8 cellular contexts compared by ENCODE assay signal in the genomic region with DNA sequence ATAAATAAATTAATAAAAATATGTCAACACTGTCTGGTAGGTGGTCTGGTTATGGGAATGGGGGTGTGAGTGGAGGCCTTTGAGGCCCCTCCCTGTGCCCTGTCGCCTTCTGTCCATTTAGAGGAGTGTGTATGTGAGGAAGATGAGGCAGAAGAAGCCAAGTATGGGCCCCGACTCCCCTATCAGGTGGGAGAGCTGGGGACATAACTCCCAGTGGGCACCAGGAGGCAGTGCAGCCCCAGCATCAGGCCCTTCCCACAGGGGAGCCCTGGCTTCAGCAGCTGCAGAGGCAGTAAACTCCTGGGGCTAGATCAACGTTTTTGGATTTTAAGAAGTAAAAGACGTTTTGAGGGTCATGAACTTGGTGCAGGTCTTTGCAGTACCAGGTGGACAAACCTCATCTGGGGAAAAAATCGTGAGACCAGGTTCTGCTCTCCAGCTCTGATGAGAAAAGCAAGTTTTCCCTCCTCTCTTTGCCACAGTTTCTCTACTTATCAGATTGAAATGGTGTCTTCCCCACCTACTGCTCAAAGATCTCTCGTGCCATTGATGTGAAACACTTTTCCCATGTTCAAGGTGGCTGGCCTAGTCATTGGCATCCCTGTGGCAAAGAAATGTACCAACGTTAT.
DNase-seq lines count a peak whose midpoint lies in the region; ATAC-seq, FAIRE-seq and TF ChIP-seq lines count a peak whose summit lies in the region.

No MANE protein-coding gene starts in this region.

- DNase-seq in A673 (ENCODE audit: low spot score) (peak; percentile 80), GM18507 (ENCODE audit: extremely low spot score, insufficient read length, low read depth) (peak; percentile 54), NCI-H2227 treated with DMSO at 0.1 percent for 48 hours (lab: John Stamatoyannopoulos, UW) (peak; percentile 18), left colon (peak; percentile 67 to 84)
- peak; percentile 57 for DNase-seq in activated CD4-positive, CD25-positive, alpha-beta regulatory T cell treated with anti-CD3 and anti-CD28 coated beads, Interleukin-2, amount 50 U/mL, for 72 hours
- DNase-seq in central memory CD8-positive, alpha-beta T cell (ENCODE audit: low spot score in 2 of 2) = peak; percentile 55 to 60
- peak; percentile 82 for DNase-seq in stimulated activated CD4-positive, alpha-beta T cell treated with anti-CD3 and anti-CD28 coated beads, Interleukin-4, amount 100 ng/mL, for 24 hours

- no peaks in the 10 kb centered on the region for H3K36me3 Mint-ChIP-seq in central memory CD8-positive, alpha-beta T cell (ENCODE audit: insufficient read depth)

- no TSS peak for BruUV-seq in A673 (replicated peaks; lab: Mats Ljungman, UMichigan)

- no peaks in the 10 kb centered on the region for H3K4me1 Mint-ChIP-seq in central memory CD8-positive, alpha-beta T cell

- H3K9me3 ChIP-seq in A673 (ENCODE audit: low read depth, low read length, poor library complexity, severe bottlenecking) = no peaks in the 10 kb centered on the region

- H3K4me3 Mint-ChIP-seq in central memory CD8-positive, alpha-beta T cell = no peak overlapping the region

- no peak overlapping the region for H3K27ac ChIP-seq in A673 (ENCODE audit: low read depth, low read length, poor library complexity, severe bottlenecking)

- CTCF ChIA-PET in A673 (lab: Charles Lee) = interaction anchor here (0.7 to 1.9 kb wide), 4 partner anchors 299 to 335 kb away, joined by 3 to 15 read pairs (median 9); no protein-coding TSS in a partner anchor

- peak; percentile 80 for FAIRE-seq in GM18507 (lab: Jason Lieb, UNC)

- peak; percentile 84 for ATAC-seq in HG03066 (IDR thresholded peaks at IDR 0.05; ENCODE audit: low read depth, unreplicated experiment)
- peak; percentile 92 for ATAC-seq in central memory CD8-positive, alpha-beta T cell (replicated peaks; ENCODE audit: extremely low read depth, poor library complexity, severe bottlenecking)
- ATAC-seq in left colon = peak; percentile 99

- H3K27me3 Mint-ChIP-seq in central memory CD8-positive, alpha-beta T cell = no peaks in the 10 kb centered on the region

- H3K9me3 Mint-ChIP-seq in central memory CD8-positive, alpha-beta T cell = no peaks in the 10 kb centered on the region

- H3K27ac Mint-ChIP-seq in central memory CD8-positive, alpha-beta T cell (ENCODE audit: low read depth) = no peak overlapping the region

- no peaks in the 10 kb centered on the region for H3K36me3 ChIP-seq in A673 (ENCODE audit: insufficient read depth, low read length, poor library complexity, severe bottlenecking)

- H3K4me3 ChIP-seq in A673 (ENCODE audit: low read depth, low read length, poor library complexity, severe bottlenecking) = no peak overlapping the region

- intact Hi-C loops in A673 (cut with micrococcal nuclease; ENCODE audit: unreplicated experiment) (loop anchor here (1.0 to 2.0 kb wide), 2 partner anchors 306 to 334 kb away; no protein-coding TSS in a partner anchor), left colon (cut with DNase I, micrococcal nuclease) (loop anchor here (5.0 to 10.0 kb wide), 2 partner anchors 310 to 332 kb away; no protein-coding TSS in a partner anchor)

- H3K27me3 ChIP-seq in A673 (replicated peaks; ENCODE audit: insufficient read depth, low read depth, low read length, poor library complexity) = no peaks in the 10 kb centered on the region

- peak; percentile 93 for TF ChIP-seq CTCF in A673 (conservative IDR thresholded peaks at IDR 0.05; ENCODE audit: low read depth, low read length)

- POLR2A ChIA-PET in A673 (lab: Charles Lee; ENCODE audit: low non-redundant PET) = no interaction called here

- no peaks in the 10 kb centered on the region for H3K4me1 ChIP-seq in A673 (ENCODE audit: insufficient read depth, low read length, poor library complexity, severe bottlenecking)

Comparison
In these comparisons a context has a peak if more than half of its experiments do, and no peak if none do; other contexts are left out.
1. DNase-seq: peak in every context shown above with its lines; median percentile 82 in stimulated activated CD4-positive, alpha-beta T cell treated with anti-CD3 and anti-CD28 coated beads, Interleukin-4, amount 100 ng/mL, for 24 hours; 80 in A673; 76 in left colon; 58 in central memory CD8-positive, alpha-beta T cell; 57 in activated CD4-positive, CD25-positive, alpha-beta regulatory T cell treated with anti-CD3 and anti-CD28 coated beads, Interleukin-2, amount 50 U/mL, for 72 hours; 54 in GM18507; 18 in NCI-H2227 treated with DMSO at 0.1 percent for 48 hours.